Comparison of ENCODE assay signal across 28 cellular contexts in the genomic region with DNA sequence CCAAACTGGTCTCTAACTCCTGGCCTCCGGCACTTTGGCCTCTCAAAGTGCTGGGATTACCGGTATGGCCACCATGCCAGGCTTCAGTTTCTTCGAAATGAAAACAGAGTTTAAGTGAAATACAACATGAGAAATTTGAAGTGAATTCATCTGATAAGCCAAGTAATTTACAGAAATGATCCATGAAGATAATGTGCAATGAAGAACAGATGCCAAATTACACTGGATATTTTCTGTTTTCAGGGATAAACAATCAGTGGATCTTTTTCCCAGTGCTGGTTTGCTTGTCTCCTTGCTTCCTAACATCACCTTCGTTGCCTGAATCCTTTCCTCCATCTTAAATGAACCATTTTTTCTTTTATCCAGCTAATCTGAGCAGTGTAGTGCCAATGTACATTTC. TPM values are rescaled to one million over a fixed set of nuclear protein-coding genes. Genes with fewer than 3 reads are reported as not detected.
A peak's percentile ranks its signal among the peaks of the same experiment; 100 is the strongest.
DNase-seq lines count a peak whose midpoint lies in the region; ATAC-seq, FAIRE-seq and TF ChIP-seq lines count a peak whose summit lies in the region.
"Had no signal": no experiment of that assay in that cellular context is flagged by ENCODE, and none has a peak within 500 bp of the region (broad histone marks: within the 10 kb centered on the region; RNA-seq: fewer than 3 reads in every experiment).

No MANE protein-coding gene starts in this region.

- H3K4me1 ChIP-seq in SK-N-SH (ENCODE audit: control insufficient read depth in 1 of 2, insufficient read depth in 2 of 2, low read depth in 1 of 2, low read length in 1 of 2) (peaks cover 0 to 5% of the 10 kb centered on the region in 2 experiments; a peak in 2 of 4 replicates), H1 (replicated peaks in 1 of 4; ENCODE audit: control insufficient read depth in 3 of 4, insufficient read depth in 4 of 4, low read length in 3 of 4) (peaks cover 0 to 10% (median 7%) of the 10 kb centered on the region in 4 experiments; a peak in 3 of 7 replicates)
- H3K4me1 ChIP-seq: BE2C, BLaER1 had no signal

- TF ChIP-seq RAD21 in SK-N-SH (IDR thresholded peaks at IDR 0.05; ENCODE audit: low read length) (peak; percentile 3; the same call in 1 of the 2 replicates), H1 (IDR thresholded peaks at IDR 0.05 in 1 of 2, conservative IDR thresholded peaks at IDR 0.05 in 1 of 2; ENCODE audit: low read depth in 2 of 2, low read length in 2 of 2) (no peak)

- H2AFZ ChIP-seq in SK-N-SH (ENCODE audit: low read depth) (no peak overlapping the region), H1 (ENCODE audit: low read length) (no peak overlapping the region)

- H3K79me2 ChIP-seq in SK-N-SH (ENCODE audit: insufficient read depth) (no peaks in the 10 kb centered on the region), H1 (ENCODE audit: control insufficient read depth in 1 of 2, insufficient read depth in 2 of 2, low read length in 2 of 2) (no peaks in the 10 kb centered on the region)

- no peak overlapping the region for H4K8ac ChIP-seq in H1 (ENCODE audit: extremely low read depth, insufficient read depth, low read length)

- H3K9me2 ChIP-seq in SK-N-SH, result no peaks in the 10 kb centered on the region

- no peak overlapping the region for H3K4me3 Mint-ChIP-seq in stimulated activated naive CD8-positive, alpha-beta T cell treated with anti-CD3 and anti-CD28 coated beads, Interleukin-15, Interleukin-2, amounts not matched to agents 100 ng/mL and 50 ng/mL, for 24 hours
- H3K4me3 Mint-ChIP-seq: CD14-positive monocyte; CD4-positive, alpha-beta memory T cell; CD4-positive, CD25-positive, alpha-beta regulatory T cell; CD8-positive, alpha-beta memory T cell had no signal

- no peak overlapping the region for H4K91ac ChIP-seq in H1 (replicated peaks; ENCODE audit: insufficient read length, low read length)

- POLR2A ChIA-PET in SK-N-SH (lab: Yijun Ruan, JAX) (no interaction called here), H1 (lab: Charles Lee; ENCODE audit: partially characterized antibody) (no interaction called here)

- no peak overlapping the region for H3K56ac ChIP-seq in H1 (replicated peaks; ENCODE audit: insufficient read length, low read depth, low read length)

- H3K4me1 Mint-ChIP-seq in stimulated activated naive CD8-positive, alpha-beta T cell treated with anti-CD3 and anti-CD28 coated beads, Interleukin-15, Interleukin-2, amounts not matched to agents 100 ng/mL and 50 ng/mL, for 24 hours (ENCODE audit: low read depth), result no peaks in the 10 kb centered on the region
- H3K4me1 Mint-ChIP-seq: CD14-positive monocyte; CD4-positive, alpha-beta memory T cell; CD8-positive, alpha-beta memory T cell had no signal

- H4K20me1 ChIP-seq in SK-N-SH (ENCODE audit: insufficient read depth) (no peaks in the 10 kb centered on the region), H1 (replicated peaks in 1 of 2; ENCODE audit: control insufficient read depth in 1 of 2, insufficient read depth in 2 of 2, low read length in 2 of 2) (no peaks in the 10 kb centered on the region)
- H4K20me1 ChIP-seq: BLaER1 had no signal

- H2AK5ac ChIP-seq in H1 (ENCODE audit: low read depth, low read length), result no peak overlapping the region

- H3K4me3 ChIP-seq in SK-N-SH (ENCODE audit: low read depth in 2 of 2, low read length in 1 of 2) (no peak overlapping the region), H1 (ENCODE audit: extremely low read depth in 1 of 4, insufficient read depth in 2 of 4, low read depth in 3 of 4, low read length in 4 of 4) (no peak overlapping the region)
- H3K4me3 ChIP-seq: BLaER1, GM12878 had no signal

- H3F3A ChIP-seq in SK-N-SH (replicated peaks; ENCODE audit: insufficient read depth), result no peaks in the 10 kb centered on the region

- no peak overlapping the region for H3K27ac ChIP-seq in SK-N-SH (ENCODE audit: low read depth in 2 of 2, low read length in 1 of 2)
- no peak overlapping the region for H3K27ac ChIP-seq in H1 (ENCODE audit: low read depth, low read length)
- H3K27ac ChIP-seq: BLaER1 had no signal

- no peak for ATAC-seq in stimulated activated naive CD8-positive, alpha-beta T cell treated with anti-CD3 and anti-CD28 coated beads, Interleukin-15, Interleukin-2, amounts not matched to agents 100 U/mL and 50 U/mL, for 24 hours
- no peak for ATAC-seq in HG02938 (IDR thresholded peaks at IDR 0.05; ENCODE audit: unreplicated experiment)
- ATAC-seq: GM12878 had no signal

- H3K9me3 ChIP-seq in SK-N-SH (no peaks in the 10 kb centered on the region), H1 (ENCODE audit: insufficient read depth in 2 of 2, low read depth in 1 of 2, low read length in 1 of 2) (no peaks in the 10 kb centered on the region)
- H3K9me3 ChIP-seq: BE2C, BLaER1 had no signal

- peak overlapping the region; percentile 50 for H3K27ac Mint-ChIP-seq in stimulated activated naive CD8-positive, alpha-beta T cell treated with anti-CD3 and anti-CD28 coated beads, Interleukin-15, Interleukin-2, amounts not matched to agents 100 ng/mL and 50 ng/mL, for 24 hours
- H3K27ac Mint-ChIP-seq: CD14-positive monocyte; CD8-positive, alpha-beta memory T cell had no signal

- H3K79me1 ChIP-seq in H1 (ENCODE audit: low read depth, low read length), result no peaks in the 10 kb centered on the region

- 44% methylated on average over 4 of the region's 4 CpGs for WGBS in SK-N-SH (ENCODE audit: low lambda C conversion rate)
- WGBS in H1 (ENCODE audit: extremely low coverage in 1 of 2, insufficient coverage in 1 of 2, insufficient read length in 1 of 2, insufficient replicate concordance in 2 of 2, low coverage in 1 of 2, low lambda C conversion rate in 2 of 2, missing lambda C conversion rate in 1 of 2), 2 experiments, result 94% methylated on average over 4 of the region's 4 CpGs; no CpG with 5 or more reads in 1 of the 2 experiments

- H3K27me3 ChIP-seq in SK-N-SH (ENCODE audit: insufficient read depth), result no peaks in the 10 kb centered on the region
- no peaks in the 10 kb centered on the region for H3K27me3 ChIP-seq in H1 (replicated peaks in 1 of 4; ENCODE audit: control insufficient read depth in 3 of 4, extremely low read depth in 1 of 4, insufficient read depth in 3 of 4, low read length in 3 of 4)
- H3K27me3 ChIP-seq: BE2C, BLaER1 had no signal

- H3K9me3 Mint-ChIP-seq in stimulated activated naive CD8-positive, alpha-beta T cell treated with anti-CD3 and anti-CD28 coated beads, Interleukin-15, Interleukin-2, amounts not matched to agents 100 ng/mL and 50 ng/mL, for 24 hours, result no peaks in the 10 kb centered on the region
- H3K9me3 Mint-ChIP-seq: CD14-positive monocyte; CD4-positive, alpha-beta memory T cell; CD8-positive, alpha-beta memory T cell had no signal

- H3K23me2 ChIP-seq in H1 (ENCODE audit: low read depth, low read length), result no peaks in the 10 kb centered on the region

- H2BK120ac ChIP-seq in H1 (replicated peaks; ENCODE audit: low read depth, low read length), result no peak overlapping the region

- no peak overlapping the region for H2BK15ac ChIP-seq in H1 (ENCODE audit: low read length)

- H3K27me3 Mint-ChIP-seq in stimulated activated naive CD8-positive, alpha-beta T cell treated with anti-CD3 and anti-CD28 coated beads, Interleukin-15, Interleukin-2, amounts not matched to agents 100 ng/mL and 50 ng/mL, for 24 hours, result no peaks in the 10 kb centered on the region
- H3K27me3 Mint-ChIP-seq: CD4-positive, alpha-beta memory T cell; CD8-positive, alpha-beta memory T cell had no signal

- DNase-seq in stimulated activated naive CD8-positive, alpha-beta T cell treated with anti-CD3 and anti-CD28 coated beads, Interleukin-15, Interleukin-2, amounts not matched to agents 100 U/mL and 50 U/mL, for 24 hours, result no peak
- DNase-seq in SK-N-SH, result peak; percentile 15
- no peak for DNase-seq in H1 (ENCODE audit: low read depth in 1 of 2, low spot score in 2 of 2)
- DNase-seq in stimulated activated CD4-positive, alpha-beta T cell treated with anti-CD3 and anti-CD28 coated beads, Interleukin-4, amount 100 ng/mL, for 24 hours, result no peak
- no peak for DNase-seq in activated naive CD4-positive, alpha-beta T cell treated with anti-CD3 and anti-CD28 coated beads, Interleukin-2, amount 50 U/mL, for 16 hours
- DNase-seq: 8988T; ACHN; BE2C; C1 segment of cervical spinal cord; CD4-positive, alpha-beta memory T cell; CD4-positive, CD25-positive, alpha-beta regulatory T cell; CD8-positive, alpha-beta memory T cell; COR-L47; DMS 273 treated with DMSO at 0.1 percent for 48 hours; DMS153; DMS53; DMS79; DND-41; EL; GDM1 had no signal

- no peak overlapping the region for H3K18ac ChIP-seq in H1 (ENCODE audit: extremely low read depth, low read length)

- TF ChIP-seq POLR2A in H1 (IDR thresholded peaks at IDR 0.05; ENCODE audit: control extremely low read depth in 1 of 2, low read depth in 2 of 2, low read length in 2 of 2), result no peak

- no peaks in the 10 kb centered on the region for H3K36me3 Mint-ChIP-seq in stimulated activated naive CD8-positive, alpha-beta T cell treated with anti-CD3 and anti-CD28 coated beads, Interleukin-15, Interleukin-2, amounts not matched to agents 100 ng/mL and 50 ng/mL, for 24 hours (ENCODE audit: low read depth)
- H3K36me3 Mint-ChIP-seq: CD14-positive monocyte; CD4-positive, alpha-beta memory T cell; CD4-positive, CD25-positive, alpha-beta regulatory T cell had no signal

- H3K4me2 ChIP-seq in SK-N-SH, result no peak overlapping the region
- no peak overlapping the region for H3K4me2 ChIP-seq in H1 (ENCODE audit: insufficient read depth in 1 of 2, low read depth in 2 of 2, low read length in 2 of 2)
- H3K4me2 ChIP-seq: BLaER1 had no signal

- H4K5ac ChIP-seq in H1 (ENCODE audit: insufficient read length, low read depth, low read length), result no peak overlapping the region

- H3K9ac ChIP-seq in SK-N-SH (no peak overlapping the region), H1 (replicated peaks in 1 of 4; ENCODE audit: extremely low read depth in 1 of 4, low read depth in 3 of 4, low read length in 3 of 4) (no peak overlapping the region)
- H3K9ac ChIP-seq: BLaER1 had no signal

- TF ChIP-seq CTCF in SK-N-SH (IDR thresholded peaks at IDR 0.05), result no peak
- TF ChIP-seq CTCF in H1 (IDR thresholded peaks at IDR 0.05; ENCODE audit: control extremely low read depth in 1 of 3, insufficient read depth in 1 of 3, low read depth in 1 of 3, low read length in 3 of 3), result no peak

- no peak overlapping the region for H2BK12ac ChIP-seq in H1 (ENCODE audit: low read depth, low read length)

- no peak for FAIRE-seq in H1 (lab: Jason Lieb, UNC)
- FAIRE-seq: A204.1, GM12892, GM18507 had no signal

- H3K36me3 ChIP-seq in SK-N-SH (replicated peaks in 1 of 2; ENCODE audit: control insufficient read depth in 1 of 2, insufficient read depth in 2 of 2, low read length in 1 of 2) (no peaks in the 10 kb centered on the region), H1 (ENCODE audit: control insufficient read depth in 2 of 4, insufficient read depth in 4 of 4, low read length in 3 of 4) (no peaks in the 10 kb centered on the region)
- H3K36me3 ChIP-seq: BE2C, BLaER1 had no signal

- no peak overlapping the region for H2BK5ac ChIP-seq in H1 (ENCODE audit: low read depth, low read length)

- no peak overlapping the region for H2BK20ac ChIP-seq in H1 (ENCODE audit: low read length)

- no peak overlapping the region for H3K14ac ChIP-seq in H1 (ENCODE audit: insufficient read length)

- CTCF ChIA-PET in SK-N-SH (lab: Yijun Ruan, JAX), result interaction anchor here (0.6 to 1.4 kb wide), 4 partner anchors 10 to 94 kb away, joined by 3 read pairs; no protein-coding TSS in a partner anchor
- CTCF ChIA-PET in H1 (lab: Charles Lee; ENCODE audit: partially characterized antibody), result no interaction called here

- TF ChIP-seq EP300 in SK-N-SH (IDR thresholded peaks at IDR 0.05; ENCODE audit: borderline replicate concordance in 1 of 2, low read depth in 1 of 2, low read length in 1 of 2) (peak in 1 of 2 experiments; percentile 81; a peak in 2 of 4 replicates), H1 (IDR thresholded peaks at IDR 0.05; ENCODE audit: borderline replicate concordance in 1 of 2, low read depth in 2 of 2, low read length in 2 of 2) (no peak)

- H3K4ac ChIP-seq in H1 (replicated peaks; ENCODE audit: insufficient read length, low read depth, low read length), result no peak overlapping the region

- H3K23ac ChIP-seq in H1 (ENCODE audit: insufficient read length), result peak overlapping the region; percentile 77

RNA-seq across cellular contexts. Expression of gene SUCLG2, which starts 46.2 kb away (rescaled TPM):
- polyA plus RNA-seq in SK-N-SH (2012; rRNA removed) (20.2 and 23.3 TPM in 2 replicates), H1 (2011; rRNA removed) (8.1 and 12.9 TPM in 2 replicates)
- 33.0 and 37.3 TPM in 2 replicates for polyA plus RNA-seq in SK-N-SH (2012; cell fraction: cytosol; rRNA removed)
- 6.8 and 12.7 TPM in 2 replicates for polyA plus RNA-seq in SK-N-SH (2012; cell fraction: nucleus; rRNA removed)
- total RNA-seq in H1 (2021; fragmentation: NEBNext Ultra II Directional; extraction: Animal tissue kit (Norgen Biotek cat#: 25700)), result 42.9 and 46.2 TPM in 2 replicates
- 20.3 TPM for polyA plus RNA-seq in H1 (2011; cell fraction: cytosol; rRNA removed)
- 8.9 TPM for polyA plus RNA-seq in H1 (2011; cell fraction: nucleus; rRNA removed)
- polyA plus RNA-seq in H1 (2012, experiment 1 of 2), result 30.2 to 41.4 TPM (median 32.5 TPM) in 4 replicates
- polyA plus RNA-seq in H1 (2012, experiment 2 of 2), result 4.3 TPM
- polyA plus RNA-seq in H1 (2013, experiment 1 of 2), result 35.2 TPM
- 33.5 TPM for polyA plus RNA-seq in H1 (2013, experiment 2 of 2)
- 14.5 and 19.4 TPM in 2 replicates for polyA minus RNA-seq in H1 (2011; rRNA and poly(A)+ RNA removed)
- 15.0 TPM for polyA minus RNA-seq in H1 (2011; cell fraction: cytosol; rRNA and poly(A)+ RNA removed)
- polyA minus RNA-seq in H1 (2011; cell fraction: nucleus; rRNA and poly(A)+ RNA removed), result 23.4 TPM
